In the genomic region with DNA sequence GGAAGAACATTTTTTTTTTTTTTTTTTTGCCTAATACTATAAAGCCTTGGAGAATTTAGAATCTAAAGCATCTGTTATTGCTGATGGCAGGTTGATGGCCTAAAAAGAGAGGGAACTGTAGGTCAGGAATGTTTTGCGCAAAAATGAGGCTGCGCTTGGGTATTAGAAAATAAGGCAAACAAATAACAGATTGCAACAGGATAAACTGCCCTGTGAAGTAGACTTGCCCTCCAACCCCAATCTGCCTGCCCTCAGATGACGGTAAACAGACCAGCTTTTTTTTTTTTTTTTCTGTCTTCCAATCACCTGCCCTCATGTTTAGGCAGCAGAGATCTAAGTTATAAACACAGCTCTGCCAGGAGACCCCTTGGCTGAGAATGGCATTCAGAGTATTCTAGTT, we compare ENCODE assay signal across 1 cellular context.
A peak's percentile ranks its signal among the peaks of the same experiment; 100 is the strongest.
TF ChIP-seq lines count a peak whose summit lies in the region.

No MANE protein-coding gene starts in this region.

TF ChIP-seq in HepG2, 621 proteins besides CTCF, POLR2A, EP300 and RAD21 (continued from another document and continues in another):
- TF ChIP-seq, protein P1, sequence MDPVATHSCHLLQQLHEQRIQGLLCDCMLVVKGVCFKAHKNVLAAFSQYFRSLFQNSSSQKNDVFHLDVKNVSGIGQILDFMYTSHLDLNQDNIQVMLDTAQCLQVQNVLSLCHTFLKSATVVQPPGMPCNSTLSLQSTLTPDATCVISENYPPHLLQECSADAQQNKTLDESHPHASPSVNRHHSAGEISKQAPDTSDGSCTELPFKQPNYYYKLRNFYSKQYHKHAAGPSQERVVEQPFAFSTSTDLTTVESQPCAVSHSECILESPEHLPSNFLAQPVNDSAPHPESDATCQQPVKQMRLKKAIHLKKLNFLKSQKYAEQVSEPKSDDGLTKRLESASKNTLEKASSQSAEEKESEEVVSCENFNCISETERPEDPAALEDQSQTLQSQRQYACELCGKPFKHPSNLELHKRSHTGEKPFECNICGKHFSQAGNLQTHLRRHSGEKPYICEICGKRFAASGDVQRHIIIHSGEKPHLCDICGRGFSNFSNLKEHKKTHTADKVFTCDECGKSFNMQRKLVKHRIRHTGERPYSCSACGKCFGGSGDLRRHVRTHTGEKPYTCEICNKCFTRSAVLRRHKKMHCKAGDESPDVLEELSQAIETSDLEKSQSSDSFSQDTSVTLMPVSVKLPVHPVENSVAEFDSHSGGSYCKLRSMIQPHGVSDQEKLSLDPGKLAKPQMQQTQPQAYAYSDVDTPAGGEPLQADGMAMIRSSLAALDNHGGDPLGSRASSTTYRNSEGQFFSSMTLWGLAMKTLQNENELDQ (CRISPR knock-in tag; IDR thresholded peaks at IDR 0.05; ENCODE audit: borderline replicate concordance) = no peak
- TF ChIP-seq CCAR2 (optimal IDR thresholded peaks at IDR 0.05; ENCODE audit: low read depth, low read length) (no peak), ZNF180 (CRISPR knock-in tag; IDR thresholded peaks at IDR 0.05; ENCODE audit: borderline replicate concordance, low read depth) (no peak), ZNF558 (CRISPR knock-in tag; IDR thresholded peaks at IDR 0.05; ENCODE audit: borderline replicate concordance) (no peak), CAMTA2 (CRISPR knock-in tag; IDR thresholded peaks at IDR 0.05; ENCODE audit: borderline replicate concordance) (no peak), ZNF577 (CRISPR knock-in tag; IDR thresholded peaks at IDR 0.05; ENCODE audit: borderline replicate concordance, low read depth) (no peak), SUZ12 (IDR thresholded peaks at IDR 0.05; ENCODE audit: low read depth, low read length) (no peak), MTF2 (CRISPR knock-in tag; IDR thresholded peaks at IDR 0.05; ENCODE audit: borderline replicate concordance) (no peak), FOXP1 (IDR thresholded peaks at IDR 0.05) (peak; percentile 80), FOXP1 (CRISPR knock-in tag; IDR thresholded peaks at IDR 0.05) (peak; percentile 99), POLR2AphosphoS2 (IDR thresholded peaks at IDR 0.05; ENCODE audit: low read depth, low read length) (no peak), SMAD3 (CRISPR knock-in tag; IDR thresholded peaks at IDR 0.05) (peak; percentile 88), ZNF296 (CRISPR knock-in tag; conservative IDR thresholded peaks at IDR 0.05) (no peak), SALL1 (CRISPR knock-in tag; IDR thresholded peaks at IDR 0.05) (peak; percentile 95), MBNL3 (CRISPR knock-in tag; conservative IDR thresholded peaks at IDR 0.05) (no peak), MEIS1 (CRISPR knock-in tag; IDR thresholded peaks at IDR 0.05; ENCODE audit: borderline replicate concordance) (0 out of 2 replicates have a peak, but pooled peaks have one; percentile 47), KLF9 (CRISPR knock-in tag; IDR thresholded peaks at IDR 0.05; ENCODE audit: low read depth) (no peak), SNAPC2 (CRISPR knock-in tag; IDR thresholded peaks at IDR 0.05) (peak; percentile 65; the same call in 1 of the 2 replicates), ZNF382 (CRISPR knock-in tag; IDR thresholded peaks at IDR 0.05; ENCODE audit: borderline replicate concordance) (no peak), ZBTB8A (CRISPR knock-in tag; IDR thresholded peaks at IDR 0.05; ENCODE audit: borderline replicate concordance, low read depth) (no peak), NR1H2 (CRISPR knock-in tag; IDR thresholded peaks at IDR 0.05; ENCODE audit: borderline replicate concordance, low read depth) (no peak)
- TF ChIP-seq, protein P2, sequence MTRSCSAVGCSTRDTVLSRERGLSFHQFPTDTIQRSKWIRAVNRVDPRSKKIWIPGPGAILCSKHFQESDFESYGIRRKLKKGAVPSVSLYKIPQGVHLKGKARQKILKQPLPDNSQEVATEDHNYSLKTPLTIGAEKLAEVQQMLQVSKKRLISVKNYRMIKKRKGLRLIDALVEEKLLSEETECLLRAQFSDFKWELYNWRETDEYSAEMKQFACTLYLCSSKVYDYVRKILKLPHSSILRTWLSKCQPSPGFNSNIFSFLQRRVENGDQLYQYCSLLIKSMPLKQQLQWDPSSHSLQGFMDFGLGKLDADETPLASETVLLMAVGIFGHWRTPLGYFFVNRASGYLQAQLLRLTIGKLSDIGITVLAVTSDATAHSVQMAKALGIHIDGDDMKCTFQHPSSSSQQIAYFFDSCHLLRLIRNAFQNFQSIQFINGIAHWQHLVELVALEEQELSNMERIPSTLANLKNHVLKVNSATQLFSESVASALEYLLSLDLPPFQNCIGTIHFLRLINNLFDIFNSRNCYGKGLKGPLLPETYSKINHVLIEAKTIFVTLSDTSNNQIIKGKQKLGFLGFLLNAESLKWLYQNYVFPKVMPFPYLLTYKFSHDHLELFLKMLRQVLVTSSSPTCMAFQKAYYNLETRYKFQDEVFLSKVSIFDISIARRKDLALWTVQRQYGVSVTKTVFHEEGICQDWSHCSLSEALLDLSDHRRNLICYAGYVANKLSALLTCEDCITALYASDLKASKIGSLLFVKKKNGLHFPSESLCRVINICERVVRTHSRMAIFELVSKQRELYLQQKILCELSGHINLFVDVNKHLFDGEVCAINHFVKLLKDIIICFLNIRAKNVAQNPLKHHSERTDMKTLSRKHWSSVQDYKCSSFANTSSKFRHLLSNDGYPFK (CRISPR knock-in tag; IDR thresholded peaks at IDR 0.05; ENCODE audit: borderline replicate concordance) = no peak
- TF ChIP-seq, protein P3, sequence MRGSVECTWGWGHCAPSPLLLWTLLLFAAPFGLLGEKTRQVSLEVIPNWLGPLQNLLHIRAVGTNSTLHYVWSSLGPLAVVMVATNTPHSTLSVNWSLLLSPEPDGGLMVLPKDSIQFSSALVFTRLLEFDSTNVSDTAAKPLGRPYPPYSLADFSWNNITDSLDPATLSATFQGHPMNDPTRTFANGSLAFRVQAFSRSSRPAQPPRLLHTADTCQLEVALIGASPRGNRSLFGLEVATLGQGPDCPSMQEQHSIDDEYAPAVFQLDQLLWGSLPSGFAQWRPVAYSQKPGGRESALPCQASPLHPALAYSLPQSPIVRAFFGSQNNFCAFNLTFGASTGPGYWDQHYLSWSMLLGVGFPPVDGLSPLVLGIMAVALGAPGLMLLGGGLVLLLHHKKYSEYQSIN (CRISPR knock-in tag; IDR thresholded peaks at IDR 0.05; ENCODE audit: borderline replicate concordance) = no peak
- TF ChIP-seq, protein P4, sequence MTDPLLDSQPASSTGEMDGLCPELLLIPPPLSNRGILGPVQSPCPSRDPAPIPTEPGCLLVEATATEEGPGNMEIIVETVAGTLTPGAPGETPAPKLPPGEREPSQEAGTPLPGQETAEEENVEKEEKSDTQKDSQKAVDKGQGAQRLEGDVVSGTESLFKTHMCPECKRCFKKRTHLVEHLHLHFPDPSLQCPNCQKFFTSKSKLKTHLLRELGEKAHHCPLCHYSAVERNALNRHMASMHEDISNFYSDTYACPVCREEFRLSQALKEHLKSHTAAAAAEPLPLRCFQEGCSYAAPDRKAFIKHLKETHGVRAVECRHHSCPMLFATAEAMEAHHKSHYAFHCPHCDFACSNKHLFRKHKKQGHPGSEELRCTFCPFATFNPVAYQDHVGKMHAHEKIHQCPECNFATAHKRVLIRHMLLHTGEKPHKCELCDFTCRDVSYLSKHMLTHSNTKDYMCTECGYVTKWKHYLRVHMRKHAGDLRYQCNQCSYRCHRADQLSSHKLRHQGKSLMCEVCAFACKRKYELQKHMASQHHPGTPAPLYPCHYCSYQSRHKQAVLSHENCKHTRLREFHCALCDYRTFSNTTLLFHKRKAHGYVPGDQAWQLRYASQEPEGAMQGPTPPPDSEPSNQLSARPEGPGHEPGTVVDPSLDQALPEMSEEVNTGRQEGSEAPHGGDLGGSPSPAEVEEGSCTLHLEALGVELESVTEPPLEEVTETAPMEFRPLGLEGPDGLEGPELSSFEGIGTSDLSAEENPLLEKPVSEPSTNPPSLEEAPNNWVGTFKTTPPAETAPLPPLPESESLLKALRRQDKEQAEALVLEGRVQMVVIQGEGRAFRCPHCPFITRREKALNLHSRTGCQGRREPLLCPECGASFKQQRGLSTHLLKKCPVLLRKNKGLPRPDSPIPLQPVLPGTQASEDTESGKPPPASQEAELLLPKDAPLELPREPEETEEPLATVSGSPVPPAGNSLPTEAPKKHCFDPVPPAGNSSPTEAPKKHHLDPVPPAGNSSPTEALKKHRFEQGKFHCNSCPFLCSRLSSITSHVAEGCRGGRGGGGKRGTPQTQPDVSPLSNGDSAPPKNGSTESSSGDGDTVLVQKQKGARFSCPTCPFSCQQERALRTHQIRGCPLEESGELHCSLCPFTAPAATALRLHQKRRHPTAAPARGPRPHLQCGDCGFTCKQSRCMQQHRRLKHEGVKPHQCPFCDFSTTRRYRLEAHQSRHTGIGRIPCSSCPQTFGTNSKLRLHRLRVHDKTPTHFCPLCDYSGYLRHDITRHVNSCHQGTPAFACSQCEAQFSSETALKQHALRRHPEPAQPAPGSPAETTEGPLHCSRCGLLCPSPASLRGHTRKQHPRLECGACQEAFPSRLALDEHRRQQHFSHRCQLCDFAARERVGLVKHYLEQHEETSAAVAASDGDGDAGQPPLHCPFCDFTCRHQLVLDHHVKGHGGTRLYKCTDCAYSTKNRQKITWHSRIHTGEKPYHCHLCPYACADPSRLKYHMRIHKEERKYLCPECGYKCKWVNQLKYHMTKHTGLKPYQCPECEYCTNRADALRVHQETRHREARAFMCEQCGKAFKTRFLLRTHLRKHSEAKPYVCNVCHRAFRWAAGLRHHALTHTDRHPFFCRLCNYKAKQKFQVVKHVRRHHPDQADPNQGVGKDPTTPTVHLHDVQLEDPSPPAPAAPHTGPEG (CRISPR knock-in tag; IDR thresholded peaks at IDR 0.05) = no peak
- TF ChIP-seq, protein P5, sequence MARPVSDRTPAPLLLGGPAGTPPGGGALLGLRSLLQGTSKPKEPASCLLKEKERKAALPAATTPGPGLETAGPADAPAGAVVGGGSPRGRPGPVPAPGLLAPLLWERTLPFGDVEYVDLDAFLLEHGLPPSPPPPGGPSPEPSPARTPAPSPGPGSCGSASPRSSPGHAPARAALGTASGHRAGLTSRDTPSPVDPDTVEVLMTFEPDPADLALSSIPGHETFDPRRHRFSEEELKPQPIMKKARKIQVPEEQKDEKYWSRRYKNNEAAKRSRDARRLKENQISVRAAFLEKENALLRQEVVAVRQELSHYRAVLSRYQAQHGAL (CRISPR knock-in tag; IDR thresholded peaks at IDR 0.05; ENCODE audit: not compliant biosample characterization) = peak; percentile 44
- TF ChIP-seq, protein P6, sequence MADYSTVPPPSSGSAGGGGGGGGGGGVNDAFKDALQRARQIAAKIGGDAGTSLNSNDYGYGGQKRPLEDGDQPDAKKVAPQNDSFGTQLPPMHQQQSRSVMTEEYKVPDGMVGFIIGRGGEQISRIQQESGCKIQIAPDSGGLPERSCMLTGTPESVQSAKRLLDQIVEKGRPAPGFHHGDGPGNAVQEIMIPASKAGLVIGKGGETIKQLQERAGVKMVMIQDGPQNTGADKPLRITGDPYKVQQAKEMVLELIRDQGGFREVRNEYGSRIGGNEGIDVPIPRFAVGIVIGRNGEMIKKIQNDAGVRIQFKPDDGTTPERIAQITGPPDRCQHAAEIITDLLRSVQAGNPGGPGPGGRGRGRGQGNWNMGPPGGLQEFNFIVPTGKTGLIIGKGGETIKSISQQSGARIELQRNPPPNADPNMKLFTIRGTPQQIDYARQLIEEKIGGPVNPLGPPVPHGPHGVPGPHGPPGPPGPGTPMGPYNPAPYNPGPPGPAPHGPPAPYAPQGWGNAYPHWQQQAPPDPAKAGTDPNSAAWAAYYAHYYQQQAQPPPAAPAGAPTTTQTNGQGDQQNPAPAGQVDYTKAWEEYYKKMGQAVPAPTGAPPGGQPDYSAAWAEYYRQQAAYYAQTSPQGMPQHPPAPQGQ (CRISPR knock-in tag; IDR thresholded peaks at IDR 0.05; ENCODE audit: borderline replicate concordance) = no peak
- TF ChIP-seq, protein P7, sequence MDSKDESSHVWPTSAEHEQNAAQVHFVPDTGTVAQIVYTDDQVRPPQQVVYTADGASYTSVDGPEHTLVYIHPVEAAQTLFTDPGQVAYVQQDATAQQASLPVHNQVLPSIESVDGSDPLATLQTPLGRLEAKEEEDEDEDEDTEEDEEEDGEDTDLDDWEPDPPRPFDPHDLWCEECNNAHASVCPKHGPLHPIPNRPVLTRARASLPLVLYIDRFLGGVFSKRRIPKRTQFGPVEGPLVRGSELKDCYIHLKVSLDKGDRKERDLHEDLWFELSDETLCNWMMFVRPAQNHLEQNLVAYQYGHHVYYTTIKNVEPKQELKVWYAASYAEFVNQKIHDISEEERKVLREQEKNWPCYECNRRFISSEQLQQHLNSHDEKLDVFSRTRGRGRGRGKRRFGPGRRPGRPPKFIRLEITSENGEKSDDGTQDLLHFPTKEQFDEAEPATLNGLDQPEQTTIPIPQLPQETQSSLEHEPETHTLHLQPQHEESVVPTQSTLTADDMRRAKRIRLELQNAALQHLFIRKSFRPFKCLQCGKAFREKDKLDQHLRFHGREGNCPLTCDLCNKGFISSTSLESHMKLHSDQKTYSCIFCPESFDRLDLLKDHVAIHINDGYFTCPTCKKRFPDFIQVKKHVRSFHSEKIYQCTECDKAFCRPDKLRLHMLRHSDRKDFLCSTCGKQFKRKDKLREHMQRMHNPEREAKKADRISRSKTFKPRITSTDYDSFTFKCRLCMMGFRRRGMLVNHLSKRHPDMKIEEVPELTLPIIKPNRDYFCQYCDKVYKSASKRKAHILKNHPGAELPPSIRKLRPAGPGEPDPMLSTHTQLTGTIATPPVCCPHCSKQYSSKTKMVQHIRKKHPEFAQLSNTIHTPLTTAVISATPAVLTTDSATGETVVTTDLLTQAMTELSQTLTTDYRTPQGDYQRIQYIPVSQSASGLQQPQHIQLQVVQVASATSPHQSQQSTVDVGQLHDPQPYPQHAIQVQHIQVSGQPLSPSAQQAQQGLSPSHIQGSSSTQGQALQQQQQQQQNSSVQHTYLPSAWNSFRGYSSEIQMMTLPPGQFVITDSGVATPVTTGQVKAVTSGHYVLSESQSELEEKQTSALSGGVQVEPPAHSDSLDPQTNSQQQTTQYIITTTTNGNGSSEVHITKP (CRISPR knock-in tag; IDR thresholded peaks at IDR 0.05; ENCODE audit: low read depth) = peak; percentile 52; the same call in 1 of the 2 replicates
- TF ChIP-seq, protein P8, sequence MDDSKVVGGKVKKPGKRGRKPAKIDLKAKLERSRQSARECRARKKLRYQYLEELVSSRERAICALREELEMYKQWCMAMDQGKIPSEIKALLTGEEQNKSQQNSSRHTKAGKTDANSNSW (CRISPR knock-in tag; IDR thresholded peaks at IDR 0.05; ENCODE audit: borderline replicate concordance) = no peak
- TF ChIP-seq, protein P9, sequence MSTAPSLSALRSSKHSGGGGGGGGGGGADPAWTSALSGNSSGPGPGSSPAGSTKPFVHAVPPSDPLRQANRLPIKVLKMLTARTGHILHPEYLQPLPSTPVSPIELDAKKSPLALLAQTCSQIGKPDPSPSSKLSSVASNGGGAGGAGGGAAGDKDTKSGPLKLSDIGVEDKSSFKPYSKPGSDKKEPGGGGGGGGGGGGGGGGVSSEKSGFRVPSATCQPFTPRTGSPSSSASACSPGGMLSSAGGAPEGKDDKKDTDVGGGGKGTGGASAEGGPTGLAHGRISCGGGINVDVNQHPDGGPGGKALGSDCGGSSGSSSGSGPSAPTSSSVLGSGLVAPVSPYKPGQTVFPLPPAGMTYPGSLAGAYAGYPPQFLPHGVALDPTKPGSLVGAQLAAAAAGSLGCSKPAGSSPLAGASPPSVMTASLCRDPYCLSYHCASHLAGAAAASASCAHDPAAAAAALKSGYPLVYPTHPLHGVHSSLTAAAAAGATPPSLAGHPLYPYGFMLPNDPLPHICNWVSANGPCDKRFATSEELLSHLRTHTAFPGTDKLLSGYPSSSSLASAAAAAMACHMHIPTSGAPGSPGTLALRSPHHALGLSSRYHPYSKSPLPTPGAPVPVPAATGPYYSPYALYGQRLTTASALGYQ (CRISPR knock-in tag; IDR thresholded peaks at IDR 0.05) = peak; percentile 92
- TF ChIP-seq, protein P10, sequence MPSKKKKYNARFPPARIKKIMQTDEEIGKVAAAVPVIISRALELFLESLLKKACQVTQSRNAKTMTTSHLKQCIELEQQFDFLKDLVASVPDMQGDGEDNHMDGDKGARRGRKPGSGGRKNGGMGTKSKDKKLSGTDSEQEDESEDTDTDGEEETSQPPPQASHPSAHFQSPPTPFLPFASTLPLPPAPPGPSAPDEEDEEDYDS (CRISPR knock-in tag; IDR thresholded peaks at IDR 0.05) = 0 out of 2 replicates have a peak, but pooled peaks have one; percentile 13
